In the genomic region with DNA sequence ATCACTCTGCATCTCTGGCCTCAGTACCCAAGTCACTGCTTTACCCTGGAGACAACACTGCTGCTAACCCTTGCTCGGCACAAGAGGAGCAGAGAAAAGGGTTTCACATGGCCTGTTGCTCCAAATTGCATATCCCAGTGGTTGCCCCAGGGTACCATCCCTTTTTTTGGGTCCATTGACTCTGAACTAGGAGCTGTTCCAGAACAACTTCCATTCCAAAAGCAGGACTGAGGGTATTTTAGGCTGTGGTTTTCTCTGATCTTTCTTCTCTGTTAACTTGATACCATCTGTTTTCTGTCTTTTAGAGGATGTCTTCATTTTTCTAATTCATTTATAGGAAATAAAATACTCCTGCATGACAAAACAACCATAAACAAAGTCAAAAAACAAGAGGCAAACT, we compare ENCODE assay signal across 34 cellular contexts.
"Had no signal": no experiment of that assay in that cellular context is flagged by ENCODE, and none has a peak within 500 bp of the region (broad histone marks: within the 10 kb centered on the region; RNA-seq: fewer than 3 reads in every experiment).

No MANE protein-coding gene starts in this region.

- H3K27ac Mint-ChIP-seq: activated CD4-positive, alpha-beta memory T cell treated with anti-CD3 and anti-CD28 coated beads for 36 hours; activated CD4-positive, alpha-beta T cell treated with anti-CD3 and anti-CD28 coated beads for 36 hours; activated CD4-positive, alpha-beta T cell treated with anti-CD3 and anti-CD28 coated beads, Interleukin-2, amount 10 ng/mL, durations not matched to agents 24 days and 14 days; activated CD8-positive, alpha-beta memory T cell treated with anti-CD3 and anti-CD28 coated beads, Interleukin-2, amount 10 ng/mL, durations not matched to agents 7 days and 5 days; activated CD8-positive, alpha-beta T cell treated with anti-CD3 and anti-CD28 coated beads, Interleukin-2, amount 10 ng/mL, durations not matched to agents 7 days and 5 days; activated naive CD4-positive, alpha-beta T cell treated with anti-CD3 and anti-CD28 coated beads for 36 hours; activated naive CD4-positive, alpha-beta T cell treated with anti-CD3 and anti-CD28 coated beads, Interleukin-2, amount 50 U/mL, for 24 hours; activated naive CD8-positive, alpha-beta T cell treated with anti-CD3 and anti-CD28 coated beads for 36 hours; activated naive CD8-positive, alpha-beta T cell treated with anti-CD3 and anti-CD28 coated beads, Interleukin-2, amount 50 U/mL, for 24 hours; activated T-helper 1 cell treated with anti-CD3 and anti-CD28 coated beads, Interleukin-12 subunit alpha, Interleukin-12 subunit beta, Interleukin-2, Interleukin-4 antibody, amounts not matched to agents 30 ng/mL and 10 ng/mL and 1 ng/mL, durations not matched to agents 14 hours and 24 hours and 36 hours; activated T-helper 2 cell treated with anti-CD3 and anti-CD28 coated beads, Interferon-gamma antibody, Interleukin-2, Interleukin-4, amounts not matched to agents 10 μg/mL and 5 μg/mL and 100 μg/mL, durations not matched to agents 14 hours and 24 hours and 36 hours; brain had no signal

- H3K27me3 ChIP-seq: ascending aorta, breast epithelium, cardiac muscle cell, foreskin keratinocyte, gastrocnemius medialis had no signal

- H3K9me3 Mint-ChIP-seq: activated CD4-positive, alpha-beta memory T cell treated with anti-CD3 and anti-CD28 coated beads for 36 hours; activated CD4-positive, alpha-beta T cell treated with anti-CD3 and anti-CD28 coated beads, Interleukin-2, amount 10 ng/mL, durations not matched to agents 24 days and 14 days; activated naive CD4-positive, alpha-beta T cell treated with anti-CD3 and anti-CD28 coated beads for 36 hours; activated naive CD4-positive, alpha-beta T cell treated with anti-CD3 and anti-CD28 coated beads, Interleukin-2, amount 50 U/mL, for 24 hours; activated naive CD8-positive, alpha-beta T cell treated with anti-CD3 and anti-CD28 coated beads for 36 hours; activated naive CD8-positive, alpha-beta T cell treated with anti-CD3 and anti-CD28 coated beads, Interleukin-2, amount 50 U/mL, for 24 hours; activated T-helper 1 cell treated with anti-CD3 and anti-CD28 coated beads, Interleukin-12 subunit alpha, Interleukin-12 subunit beta, Interleukin-2, Interleukin-4 antibody, amounts not matched to agents 30 ng/mL and 10 ng/mL and 1 ng/mL, durations not matched to agents 14 hours and 24 hours and 36 hours; activated T-helper 2 cell treated with anti-CD3 and anti-CD28 coated beads, Interferon-gamma antibody, Interleukin-2, Interleukin-4, amounts not matched to agents 10 μg/mL and 5 μg/mL and 100 μg/mL, durations not matched to agents 14 hours and 24 hours and 36 hours had no signal

- H3K4me3 Mint-ChIP-seq: activated CD4-positive, alpha-beta memory T cell treated with anti-CD3 and anti-CD28 coated beads for 36 hours; activated CD4-positive, alpha-beta T cell treated with anti-CD3 and anti-CD28 coated beads for 36 hours; activated CD4-positive, alpha-beta T cell treated with anti-CD3 and anti-CD28 coated beads, Interleukin-2, amount 10 ng/mL, durations not matched to agents 24 days and 14 days; activated CD8-positive, alpha-beta memory T cell treated with anti-CD3 and anti-CD28 coated beads, Interleukin-2, amount 10 ng/mL, durations not matched to agents 7 days and 5 days; activated CD8-positive, alpha-beta T cell treated with anti-CD3 and anti-CD28 coated beads, Interleukin-2, amount 10 ng/mL, durations not matched to agents 7 days and 5 days; activated naive CD4-positive, alpha-beta T cell treated with anti-CD3 and anti-CD28 coated beads for 36 hours; activated naive CD4-positive, alpha-beta T cell treated with anti-CD3 and anti-CD28 coated beads, Interleukin-2, amount 50 U/mL, for 24 hours; activated naive CD8-positive, alpha-beta T cell treated with anti-CD3 and anti-CD28 coated beads for 36 hours; activated naive CD8-positive, alpha-beta T cell treated with anti-CD3 and anti-CD28 coated beads, Interleukin-2, amount 50 U/mL, for 24 hours; activated T-helper 1 cell treated with anti-CD3 and anti-CD28 coated beads, Interleukin-12 subunit alpha, Interleukin-12 subunit beta, Interleukin-2, Interleukin-4 antibody, amounts not matched to agents 30 ng/mL and 10 ng/mL and 1 ng/mL, durations not matched to agents 14 hours and 24 hours and 36 hours; brain had no signal

- FAIRE-seq: endometrium, endothelial cell of umbilical vein had no signal

- DNase-seq: activated CD4-positive, alpha-beta memory T cell treated with anti-CD3 and anti-CD28 coated beads for 36 hours; activated CD4-positive, alpha-beta T cell treated with anti-CD3 and anti-CD28 coated beads for 36 hours; activated CD4-positive, alpha-beta T cell treated with anti-CD3 and anti-CD28 coated beads, Interleukin-2, amount 10 ng/mL, durations not matched to agents 24 days and 14 days; activated CD4-positive, CD25-positive, alpha-beta regulatory T cell; activated CD4-positive, CD25-positive, alpha-beta regulatory T cell treated with anti-CD3 and anti-CD28 coated beads, Interleukin-2, amount 50 U/mL, for 72 hours; activated CD8-positive, alpha-beta memory T cell treated with anti-CD3 and anti-CD28 coated beads, Interleukin-2, amount 10 ng/mL, durations not matched to agents 7 days and 5 days; activated CD8-positive, alpha-beta memory T cell treated with anti-CD3 and anti-CD28 coated beads, Interleukin-2, amount 50 U/mL, for 4 hours; activated CD8-positive, alpha-beta T cell treated with anti-CD3 and anti-CD28 coated beads, Interleukin-2, amount 10 ng/mL, durations not matched to agents 7 days and 5 days; activated effector memory CD4-positive, alpha-beta T cell treated with anti-CD3 and anti-CD28 coated beads, Interleukin-2, amount 50 U/mL, for 16 hours; activated naive CD4-positive, alpha-beta T cell treated with anti-CD3 and anti-CD28 coated beads for 36 hours; activated naive CD8-positive, alpha-beta T cell treated with anti-CD3 and anti-CD28 coated beads for 36 hours; activated naive CD8-positive, alpha-beta T cell treated with anti-CD3 and anti-CD28 coated beads, Interleukin-2, amount 50 U/mL, for 24 hours; activated T-cell treated with anti-CD3 and anti-CD28 coated beads, Interleukin-2, amount 50 U/mL, for 1 hour; activated T-cell treated with anti-CD3 and anti-CD28 coated beads, Interleukin-2, amount 50 U/mL, for 48 hours; central memory CD4-positive, alpha-beta T cell; cerebellar nuclear complex; effector CD8-positive, alpha-beta T cell; esophagus squamous epithelium; foreskin keratinocyte; gastrocnemius medialis; glutamatergic neuron; heart left ventricle; T-helper 2 cell had no signal

- H3K36me3 Mint-ChIP-seq: activated CD4-positive, alpha-beta memory T cell treated with anti-CD3 and anti-CD28 coated beads for 36 hours; activated CD8-positive, alpha-beta memory T cell treated with anti-CD3 and anti-CD28 coated beads, Interleukin-2, amount 10 ng/mL, durations not matched to agents 7 days and 5 days; activated naive CD4-positive, alpha-beta T cell treated with anti-CD3 and anti-CD28 coated beads, Interleukin-2, amount 50 U/mL, for 24 hours; activated naive CD8-positive, alpha-beta T cell treated with anti-CD3 and anti-CD28 coated beads for 36 hours; brain had no signal

- H3K4me1 Mint-ChIP-seq: activated CD4-positive, alpha-beta T cell treated with anti-CD3 and anti-CD28 coated beads for 36 hours; activated CD4-positive, alpha-beta T cell treated with anti-CD3 and anti-CD28 coated beads, Interleukin-2, amount 10 ng/mL, durations not matched to agents 24 days and 14 days; activated CD8-positive, alpha-beta memory T cell treated with anti-CD3 and anti-CD28 coated beads, Interleukin-2, amount 10 ng/mL, durations not matched to agents 7 days and 5 days; brain had no signal

- H3K9me3 ChIP-seq: ascending aorta, breast epithelium, esophagus squamous epithelium, gastrocnemius medialis, heart left ventricle had no signal

- H3K4me1 ChIP-seq: ascending aorta, breast epithelium, foreskin keratinocyte, gastrocnemius medialis, heart left ventricle had no signal

- H3K36me3 ChIP-seq: ascending aorta, breast epithelium, cardiac muscle cell, esophagus squamous epithelium, gastrocnemius medialis, heart left ventricle had no signal

- H3K27ac ChIP-seq: ascending aorta, breast epithelium, cardiac muscle cell, coronary artery, epithelial cell of prostate, esophagus squamous epithelium, foreskin keratinocyte, gastrocnemius medialis, heart left ventricle had no signal

- H3K4me3 ChIP-seq: ascending aorta, breast epithelium, cardiac muscle cell, coronary artery, esophagus squamous epithelium, gastrocnemius medialis, heart left ventricle had no signal
